In genomic region chr21:44514746-44515358, GRCh38 we compare ENCODE assay signal across 1 cellular context.
TF ChIP-seq lines count a peak whose summit lies in the region.

No MANE protein-coding gene starts in this region.

TF ChIP-seq in K562, 482 proteins besides CTCF, POLR2A, EP300 and RAD21:
- TF ChIP-seq ZNF124 (CRISPR knock-in tag; IDR thresholded peaks at IDR 0.05) (no peak), CREBBP (IDR thresholded peaks at IDR 0.05; ENCODE audit: low read depth, low read length) (no peak), FOXK2 (conservative IDR thresholded peaks at IDR 0.05 in 1 of 2, IDR thresholded peaks at IDR 0.05 in 1 of 2; ENCODE audit: low read depth in 2 of 2) (no peak), POLR2AphosphoS5 (IDR thresholded peaks at IDR 0.05; ENCODE audit: control insufficient read depth, insufficient read depth, low read depth, low read length) (no peak), CEBPB (tag; IDR thresholded peaks at IDR 0.05) (peak; percentile 40; the same call in 1 of the 2 replicates), HNRNPH1 (optimal IDR thresholded peaks at IDR 0.05; ENCODE audit: low read depth, low read length) (no peak), ZNF280A (IDR thresholded peaks at IDR 0.05; ENCODE audit: low read depth, partially characterized antibody) (no peak), GTF2A2 (tag; IDR thresholded peaks at IDR 0.05) (no peak)
